Comparison of ENCODE assay signal across 21 cellular contexts in the genomic region with DNA sequence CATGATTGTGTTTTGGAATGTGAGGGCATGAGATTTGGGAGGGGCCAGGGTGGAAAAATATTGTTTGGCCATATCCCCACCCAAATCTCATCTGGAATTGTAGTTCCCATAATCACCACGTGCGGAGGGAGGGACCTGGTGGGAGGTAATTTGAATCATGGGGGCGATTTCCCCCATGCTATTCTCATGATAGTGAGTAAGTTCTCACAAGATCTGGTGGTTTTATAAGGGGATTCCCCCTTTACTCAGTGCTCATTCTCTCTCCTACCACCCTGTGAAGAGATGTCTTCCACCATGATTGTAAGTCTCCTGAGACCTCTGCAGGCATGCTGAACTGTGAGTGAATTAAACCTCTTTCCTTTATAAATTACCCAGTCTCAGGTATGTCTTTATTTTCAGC. TPM values are rescaled to one million over a fixed set of nuclear protein-coding genes. Genes with fewer than 3 reads are reported as not detected.
DNase-seq lines count a peak whose midpoint lies in the region; ATAC-seq, FAIRE-seq and TF ChIP-seq lines count a peak whose summit lies in the region.
"Had no signal": no experiment of that assay in that cellular context is flagged by ENCODE, and none has a peak within 500 bp of the region (broad histone marks: within the 10 kb centered on the region; RNA-seq: fewer than 3 reads in every experiment).

No MANE protein-coding gene starts in this region.

- H3K27me3 Mint-ChIP-seq in astrocyte (ENCODE audit: low read depth, unreplicated experiment): peaks cover 10% of the 10 kb centered on the region

- H3K27ac ChIP-seq in astrocyte (ENCODE audit: low read depth, low read length): no peak overlapping the region
- H3K27ac ChIP-seq: 22Rv1, breast epithelium, ovary had no signal

- no peak overlapping the region for H3K4me3 ChIP-seq in astrocyte (ENCODE audit: insufficient read depth, low read depth, low read length)
- H3K4me3 ChIP-seq: breast epithelium, ovary had no signal

- H2AFZ ChIP-seq in astrocyte (ENCODE audit: low read depth, low read length): no peak overlapping the region

- H3K4me1 Mint-ChIP-seq in astrocyte (ENCODE audit: low read depth, unreplicated experiment): no peaks in the 10 kb centered on the region

- peak; percentile 95 for ATAC-seq in activated CD4-positive, CD25-positive, alpha-beta regulatory T cell treated with anti-CD3 and anti-CD28 coated beads, Interleukin-2, amount 50 U/mL, for 24 hours

- peaks cover 3% of the 10 kb centered on the region for H3K9me3 Mint-ChIP-seq in astrocyte (ENCODE audit: unreplicated experiment)

- H3K36me3 Mint-ChIP-seq in astrocyte (ENCODE audit: low read depth, unreplicated experiment): no peaks in the 10 kb centered on the region

- no peaks in the 10 kb centered on the region for H4K20me1 ChIP-seq in astrocyte (ENCODE audit: insufficient read depth, low read length)

- H3K36me3 ChIP-seq in astrocyte (ENCODE audit: insufficient read depth, low read length): no peaks in the 10 kb centered on the region
- H3K36me3 ChIP-seq: breast epithelium, ovary had no signal

- H3K9me3 ChIP-seq in astrocyte (ENCODE audit: insufficient read depth, low read depth, low read length): no peaks in the 10 kb centered on the region
- H3K9me3 ChIP-seq: breast epithelium, ovary had no signal

- peaks cover 6% of the 10 kb centered on the region for H3K27me3 ChIP-seq in astrocyte (ENCODE audit: insufficient read depth, low read length)
- H3K27me3 ChIP-seq: breast epithelium, ovary had no signal

- H3K4me2 ChIP-seq in astrocyte (ENCODE audit: low read length): no peak overlapping the region

- H3K9ac ChIP-seq in astrocyte (ENCODE audit: low read length): no peak overlapping the region

- peak; percentile 20 for TF ChIP-seq CTCF in GM12873 (IDR thresholded peaks at IDR 0.05; ENCODE audit: insufficient read depth, low read depth, low read length, missing control alignments)
- no peak for TF ChIP-seq CTCF in astrocyte (IDR thresholded peaks at IDR 0.05; ENCODE audit: insufficient read depth, low read depth, low read length)

- H3K4me1 ChIP-seq in astrocyte (ENCODE audit: insufficient read depth, low read length): no peaks in the 10 kb centered on the region
- H3K4me1 ChIP-seq: breast epithelium had no signal

- DNase-seq in activated CD4-positive, CD25-positive, alpha-beta regulatory T cell treated with anti-CD3 and anti-CD28 coated beads, Interleukin-2, amount 50 U/mL, for 72 hours: no peak
- DNase-seq in astrocyte (ENCODE audit: low read depth) (no peak), NCI-H510A (lab: John Stamatoyannopoulos, UW) (no peak), cerebellar cortex (ENCODE audit: low spot score) (no peak), GF-D8 (lab: John Stamatoyannopoulos, UW) (no peak)
- peak; percentile 33 to 51 for DNase-seq in stimulated activated CD4-positive, alpha-beta T cell treated with anti-CD3 and anti-CD28 coated beads, Interleukin-2, amount 100 ng/mL, for 24 hours
- DNase-seq: foreskin fibroblast, kidney, NCI-H1048, NCI-H2081, NCI-H446 treated with DMSO at 0.1 percent for 48 hours, ovary had no signal

- H3K27ac Mint-ChIP-seq in astrocyte (ENCODE audit: unreplicated experiment): peak overlapping the region; percentile 26
- H3K27ac Mint-ChIP-seq: dendritic cell treated with granulocyte-macrophage colony-stimulating factor and Interleukin-4, amounts not matched to agents 40 ng/mL and 50 ng/mL, for 4 days had no signal

- H3K4me3 Mint-ChIP-seq in astrocyte (ENCODE audit: unreplicated experiment): no peak overlapping the region
- H3K4me3 Mint-ChIP-seq: dendritic cell treated with granulocyte-macrophage colony-stimulating factor and Interleukin-4, amounts not matched to agents 40 ng/mL and 50 ng/mL, for 4 days had no signal

- FAIRE-seq in astrocyte (lab: Jason Lieb, UNC): no peak
- FAIRE-seq: H54, kidney, RCC 7860 had no signal

- no peaks in the 10 kb centered on the region for H3K79me2 ChIP-seq in astrocyte (ENCODE audit: insufficient read depth, low read length)

RNA-seq across cellular contexts. Expression of a gene that starts 15.7 kb away (rescaled TPM):
- total RNA-seq in astrocyte: not detected in 2 replicates
- total RNA-seq: breast epithelium, HT1080, kidney, ovary, SK-MEL-5 had no signal

RNA-seq across cellular contexts. Expression of a gene that starts 55.4 kb away (rescaled TPM):
- 20.4 and 26.5 TPM in 2 replicates for total RNA-seq in astrocyte

Comparison
In these comparisons a context has a peak if more than half of its experiments do, and no peak if none do; other contexts are left out.
1. DNase-seq: peak in stimulated activated CD4-positive, alpha-beta T cell treated with anti-CD3 and anti-CD28 coated beads, Interleukin-2, amount 100 ng/mL, for 24 hours (2 of 2); none in activated CD4-positive, CD25-positive, alpha-beta regulatory T cell treated with anti-CD3 and anti-CD28 coated beads, Interleukin-2, amount 50 U/mL, for 72 hours (single experiment), astrocyte (single experiment), NCI-H510A (single experiment), cerebellar cortex (single experiment) and GF-D8 (single experiment).